11 cellular contexts compared by ENCODE assay signal in genomic region chr11:352456-353180, GRCh38. TPM values are rescaled to one million over a fixed set of nuclear protein-coding genes. Genes with fewer than 3 reads are reported as not detected.
A peak's percentile ranks its signal among the peaks of the same experiment; 100 is the strongest.
DNase-seq lines count a peak whose midpoint lies in the region; ATAC-seq and TF ChIP-seq lines count a peak whose summit lies in the region.
"Had no signal": no experiment of that assay in that cellular context is flagged by ENCODE, and none has a peak within 500 bp of the region (broad histone marks: within the 10 kb centered on the region; RNA-seq: fewer than 3 reads in every experiment).

No MANE protein-coding gene starts in this region.

- H3K27me3 ChIP-seq in BLaER1 treated with 17β-estradiol and CSF1 and Interleukin-3, amounts not matched to agents 10 nM and 100 nM: no peaks in the 10 kb centered on the region
- H3K27me3 ChIP-seq in RWPE2 (ENCODE audit: insufficient read depth, poor library complexity, severe bottlenecking) (no peaks in the 10 kb centered on the region), hepatocyte (no peaks in the 10 kb centered on the region), psoas muscle (ENCODE audit: insufficient read depth in 3 of 3, low read length in 2 of 3) (peaks cover 0 to 3% (median 2%) of the 10 kb centered on the region in 3 donors)

- WGBS in hepatocyte (ENCODE audit: low lambda C conversion rate, missing lambda C conversion rate): 97% methylated on average over 12 of the region's 12 CpGs
- WGBS in psoas muscle, 3 donors: 92 to 96% (median 93%) methylated on average over 12 of the region's 12 CpGs
- WGBS in lower leg skin, 2 donors: 91 to 94% methylated on average over 12 of the region's 12 CpGs

- ATAC-seq in RWPE2 (ENCODE audit: low read depth) (no peak), psoas muscle (no peak), HG02642 (IDR thresholded peaks at IDR 0.05; ENCODE audit: poor library complexity, unreplicated experiment) (no peak)

- H3K9ac ChIP-seq in BLaER1 treated with 17β-estradiol and CSF1 and Interleukin-3, amounts not matched to agents 10 nM and 100 nM: peak overlapping the region in 5 of 11 experiments; percentile 3 to 50 (median 28); a peak in 5 of 22 replicates

- DNase-seq in RWPE2 (ENCODE audit: low spot score): no peak
- DNase-seq in hepatocyte (ENCODE audit: low spot score): no peak
- DNase-seq in psoas muscle: no peak
- DNase-seq in NAMALWA (ENCODE audit: low spot score): no peak
- DNase-seq in lower leg skin (ENCODE audit: low spot score in 2 of 2): no peak
- DNase-seq in cerebellar cortex (ENCODE audit: low spot score): no peak
- DNase-seq: activated gamma-delta T cell treated with Interleukin-2 at 50 U/mL for 16 hours had no signal

- H2AFZ ChIP-seq in hepatocyte: peak overlapping the region; percentile 27

- TF ChIP-seq POLR2A in lower leg skin (IDR thresholded peaks at IDR 0.05): no peak

- peak overlapping the region; percentile 2 to 99 (median 96); a peak in 15 of 22 replicates for H3K4me2 ChIP-seq in BLaER1 treated with 17β-estradiol and CSF1 and Interleukin-3, amounts not matched to agents 10 nM and 100 nM
- peak overlapping the region; percentile 4 for H3K4me2 ChIP-seq in hepatocyte

- intact Hi-C loops in psoas muscle (cut with DNase I) (no loop called here), lower leg skin (cut with DNase I; ENCODE audit: low total_unique reads) (loop anchor here (10.0 kb wide), 2 partner anchors 48 to 98 kb away; partner anchors contain the start of gene IFITM2)

- H3K9me3 ChIP-seq in BLaER1 treated with 17β-estradiol and CSF1 and Interleukin-3, amounts not matched to agents 10 nM and 100 nM (replicated peaks in 1 of 11): no peaks in the 10 kb centered on the region
- no peaks in the 10 kb centered on the region for H3K9me3 ChIP-seq in RWPE2 (ENCODE audit: severe bottlenecking)
- no peaks in the 10 kb centered on the region for H3K9me3 ChIP-seq in hepatocyte (ENCODE audit: low read depth)
- no peaks in the 10 kb centered on the region for H3K9me3 ChIP-seq in psoas muscle

- H4K20me1 ChIP-seq in BLaER1 treated with 17β-estradiol and CSF1 and Interleukin-3, amounts not matched to agents 10 nM and 100 nM: no peaks in the 10 kb centered on the region
- H4K20me1 ChIP-seq in hepatocyte (ENCODE audit: insufficient read depth, poor library complexity, severe bottlenecking): no peaks in the 10 kb centered on the region

- peaks cover 76 to 82% (median 78%) of the 10 kb centered on the region in 10 experiments for H3K4me1 ChIP-seq in BLaER1 treated with 17β-estradiol and CSF1 and Interleukin-3, amounts not matched to agents 10 nM and 100 nM
- peaks cover 24% of the 10 kb centered on the region for H3K4me1 ChIP-seq in RWPE2 (ENCODE audit: insufficient read depth, poor library complexity, severe bottlenecking)
- H3K4me1 ChIP-seq in hepatocyte (ENCODE audit: insufficient read depth): peaks cover 42% of the 10 kb centered on the region
- peaks cover 25% of the 10 kb centered on the region for H3K4me1 ChIP-seq in psoas muscle

- no peaks in the 10 kb centered on the region for H3K79me2 ChIP-seq in hepatocyte

- no peak overlapping the region for H3K4me3 ChIP-seq in BLaER1 treated with 17β-estradiol and CSF1 and Interleukin-3, amounts not matched to agents 10 nM and 100 nM
- H3K4me3 ChIP-seq in RWPE2 (ENCODE audit: severe bottlenecking) (no peak overlapping the region), hepatocyte (no peak overlapping the region), psoas muscle (no peak overlapping the region), lower leg skin (ENCODE audit: low read depth, poor library complexity, severe bottlenecking) (no peak overlapping the region)

- H3K9me2 ChIP-seq in hepatocyte (replicated peaks; ENCODE audit: insufficient read depth): no peaks in the 10 kb centered on the region

- H3K27ac ChIP-seq in BLaER1 treated with 17β-estradiol and CSF1 and Interleukin-3, amounts not matched to agents 10 nM and 100 nM: peak overlapping the region; percentile 10 to 100 (median 98); a peak in 14 of 22 replicates
- H3K27ac ChIP-seq in RWPE2 (ENCODE audit: poor library complexity, severe bottlenecking) (peak overlapping the region; percentile 17), hepatocyte (peak overlapping the region; percentile 100), psoas muscle (peak overlapping the region; percentile 80)

- H3K36me3 ChIP-seq in BLaER1 treated with 17β-estradiol and CSF1 and Interleukin-3, amounts not matched to agents 10 nM and 100 nM: no peaks in the 10 kb centered on the region
- no peaks in the 10 kb centered on the region for H3K36me3 ChIP-seq in RWPE2 (ENCODE audit: low read depth)
- no peaks in the 10 kb centered on the region for H3K36me3 ChIP-seq in hepatocyte (replicated peaks; ENCODE audit: insufficient read depth, low read depth)
- no peaks in the 10 kb centered on the region for H3K36me3 ChIP-seq in psoas muscle (ENCODE audit: insufficient read depth in 1 of 2, low read depth in 1 of 2)

- no peak for TF ChIP-seq CTCF in RWPE2 (IDR thresholded peaks at IDR 0.05; ENCODE audit: poor library complexity, severe bottlenecking)
- TF ChIP-seq CTCF in hepatocyte (IDR thresholded peaks at IDR 0.05; ENCODE audit: poor library complexity): no peak
- no peak for TF ChIP-seq CTCF in psoas muscle (IDR thresholded peaks at IDR 0.05)
- TF ChIP-seq CTCF in lower leg skin (IDR thresholded peaks at IDR 0.05): no peak

RNA-seq across cellular contexts. Expression of gene B4GALNT4, which starts 16.7 kb away (rescaled TPM):
- total RNA-seq in hepatocyte (27.8 and 38.8 TPM in 2 replicates), psoas muscle (under 1 TPM in 3 of 4 donors, not detected in 1; 0.06 to 0.12 (median 0.06) TPM), lower leg skin (10 to 100 TPM in 1 of 4 donors, 1 to 10 TPM in 3; 1.8 to 20.0 (median 5.0) TPM)
- polyA plus RNA-seq in hepatocyte (30.0 and 44.6 TPM in 2 replicates), psoas muscle (under 1 TPM; 0.04 to 0.27 (median 0.05) TPM)
- total RNA-seq: HT-29 had no signal

RNA-seq across cellular contexts. Expression of gene IFITM3, which starts 32.0 kb away (rescaled TPM):
- total RNA-seq in hepatocyte (166 and 182 TPM in 2 replicates), psoas muscle (100 to 1,000 TPM; 136 to 234 (median 202) TPM), lower leg skin (100 to 1,000 TPM in 1 of 4 donors, 10 to 100 TPM in 3; 39.6 to 124 (median 84.2) TPM)
- polyA plus RNA-seq in hepatocyte (2,035 and 2,121 TPM in 2 replicates), psoas muscle (100 to 1,000 TPM; 186 to 557 (median 260) TPM)

RNA-seq across cellular contexts. Expression of gene IFITM1, which starts 38.8 kb away (rescaled TPM):
- total RNA-seq in hepatocyte: 98.0 and 98.9 TPM in 2 replicates
- 159 and 201 TPM in 2 replicates for polyA plus RNA-seq in hepatocyte
- total RNA-seq in psoas muscle: 100 to 1,000 TPM in 1 of 4 donors, 10 to 100 TPM in 3; 44.0 to 105 (median 71.3) TPM
- 100 to 1,000 TPM in 1 of 3 donors, 10 to 100 TPM in 2; 39.7 to 107 (median 69.7) TPM for polyA plus RNA-seq in psoas muscle
- 100 to 1,000 TPM in 1 of 4 donors, 10 to 100 TPM in 3; 44.2 to 114 (median 65.4) TPM for total RNA-seq in lower leg skin

RNA-seq across cellular contexts. Expression of gene PKP3, which starts 41.4 kb away (rescaled TPM):
- total RNA-seq in hepatocyte: 55.6 and 62.1 TPM in 2 replicates
- 89.5 and 91.3 TPM in 2 replicates for polyA plus RNA-seq in hepatocyte
- total RNA-seq in psoas muscle: under 1 TPM in 3 of 4 donors, not detected in 1; 0.15 to 0.75 (median 0.25) TPM
- under 1 TPM in 2 of 3 donors, not detected in 1; 0.10 to 0.13 TPM for polyA plus RNA-seq in psoas muscle
- 100 to 1,000 TPM; 612 to 880 (median 754) TPM for total RNA-seq in lower leg skin
- total RNA-seq: T-helper 1 cell treated with Interleukin-12 subunit alpha and Interleukin-12 subunit beta and Interleukin-4 antibody, amounts not matched to agents 30 ng/mL and 1 ng/mL, for 36 hours had no signal

RNA-seq across cellular contexts. Expression of gene IFITM2, which starts 45.0 kb away (rescaled TPM):
- 59.2 and 74.6 TPM in 2 replicates for total RNA-seq in hepatocyte
- 504 and 535 TPM in 2 replicates for polyA plus RNA-seq in hepatocyte
- 100 to 1,000 TPM; 131 to 161 (median 136) TPM for total RNA-seq in psoas muscle
- 100 to 1,000 TPM; 109 to 371 (median 181) TPM for polyA plus RNA-seq in psoas muscle
- 10 to 100 TPM; 22.2 to 99.4 (median 52.9) TPM for total RNA-seq in lower leg skin

Comparison
In these comparisons a context has a peak if more than half of its experiments do, and no peak if none do; other contexts are left out.
1. H3K27ac ChIP-seq: peak in every context shown above with its lines; median percentile 100 in hepatocyte; 98 in BLaER1 treated with 17β-estradiol and CSF1 and Interleukin-3, amounts not matched to agents 10 nM and 100 nM; 80 in psoas muscle; 17 in RWPE2.